ENCODE assay signal across 18 cellular contexts in genomic region chr4:144592264-144592663, GRCh38. TPM values are rescaled to one million over a fixed set of nuclear protein-coding genes. Genes with fewer than 3 reads are reported as not detected.
A peak's percentile ranks its signal among the peaks of the same experiment; 100 is the strongest.
DNase-seq lines count a peak whose midpoint lies in the region; ATAC-seq, FAIRE-seq and TF ChIP-seq lines count a peak whose summit lies in the region.
"Had no signal": no experiment of that assay in that cellular context is flagged by ENCODE, and none has a peak within 500 bp of the region (broad histone marks: within the 10 kb centered on the region; RNA-seq: fewer than 3 reads in every experiment).

No MANE protein-coding gene starts in this region.

- H3K4me3 ChIP-seq in RWPE2 (ENCODE audit: severe bottlenecking) (no peak overlapping the region), fibroblast of the aortic adventitia (ENCODE audit: low read depth, low read length) (no peak overlapping the region), ovary (no peak overlapping the region)
- H3K4me3 ChIP-seq: BLaER1 had no signal

- FAIRE-seq in D721Med (lab: Jason Lieb, UNC), result peak; percentile 56
- FAIRE-seq: A204.1, HepG2 had no signal

- H3K27me3 ChIP-seq in RWPE2 (ENCODE audit: insufficient read depth, poor library complexity, severe bottlenecking) (no peaks in the 10 kb centered on the region), ovary (no peaks in the 10 kb centered on the region)
- H3K27me3 ChIP-seq: BLaER1 had no signal

- ATAC-seq in RWPE2 (ENCODE audit: low read depth), result no peak
- ATAC-seq in HG02938 (IDR thresholded peaks at IDR 0.05; ENCODE audit: unreplicated experiment), result no peak
- ATAC-seq: HCT116, HepG2 had no signal

- TF ChIP-seq POLR2A in ovary (IDR thresholded peaks at IDR 0.05), result no peak

- H3K27ac ChIP-seq in RWPE2 (ENCODE audit: poor library complexity, severe bottlenecking) (peak overlapping the region; percentile 55), ovary (no peak overlapping the region)
- H3K27ac ChIP-seq: BLaER1 had no signal

- DNase-seq in D721Med (ENCODE audit: insufficient read length, low spot score), result no peak
- DNase-seq in RWPE2 (ENCODE audit: low spot score), result no peak
- peak; percentile 11 for DNase-seq in fibroblast of the aortic adventitia (ENCODE audit: low read depth)
- DNase-seq in ovary, result no peak
- DNase-seq in germinal center (ENCODE audit: low spot score), result no peak
- DNase-seq: CD4-positive, alpha-beta memory T cell; DMS79 treated with DMSO at 0.1 percent for 48 hours; GF-D8; GOT3; H7; HFFc6 had no signal

- 54 to 60% (median 60%) methylated on average over 2 of the region's 2 CpGs for WGBS in ovary, 3 donors

- H3K9me3 ChIP-seq in RWPE2 (ENCODE audit: severe bottlenecking) (no peaks in the 10 kb centered on the region), ovary (no peaks in the 10 kb centered on the region)

- intact Hi-C loops in ovary (cut with DNase I), result no loop called here

- peaks cover 8% of the 10 kb centered on the region for H3K4me1 ChIP-seq in RWPE2 (ENCODE audit: insufficient read depth, poor library complexity, severe bottlenecking)
- no peaks in the 10 kb centered on the region for H3K4me1 ChIP-seq in ovary (ENCODE audit: insufficient read depth)

- TF ChIP-seq EP300 in ovary (IDR thresholded peaks at IDR 0.05), result no peak

- TF ChIP-seq CTCF in D721Med (IDR thresholded peaks at IDR 0.05; ENCODE audit: insufficient read depth, missing control alignments) (no peak), RWPE2 (IDR thresholded peaks at IDR 0.05; ENCODE audit: poor library complexity, severe bottlenecking) (no peak), fibroblast of the aortic adventitia (IDR thresholded peaks at IDR 0.05; ENCODE audit: insufficient read depth, low read length) (no peak), ovary (IDR thresholded peaks at IDR 0.05) (no peak)

- no peaks in the 10 kb centered on the region for H3K36me3 ChIP-seq in RWPE2 (ENCODE audit: low read depth)
- H3K36me3 ChIP-seq in ovary, result no peaks in the 10 kb centered on the region
- H3K36me3 ChIP-seq: BLaER1 had no signal

RNA-seq across cellular contexts. Expression of gene HHIP, which starts 53.7 kb away (rescaled TPM):
- total RNA-seq in fibroblast of the aortic adventitia (ENCODE audit: low replicate concordance) (3.8 and 16.0 TPM in 2 replicates), ovary (1 to 10 TPM in 4 of 7 donors, under 1 TPM in 3; 0.43 to 2.2 (median 1.1) TPM)
- polyA plus RNA-seq in ovary, result 1 to 10 TPM; 1.1 to 4.2 TPM
- total RNA-seq: CD4-positive, alpha-beta memory T cell; HepG2 had no signal
- polyA plus RNA-seq: CD14-positive monocyte; CD4-positive, alpha-beta memory T cell; HepG2; IgD-negative memory B cell had no signal
